18 cellular contexts compared by ENCODE assay signal in the genomic region with DNA sequence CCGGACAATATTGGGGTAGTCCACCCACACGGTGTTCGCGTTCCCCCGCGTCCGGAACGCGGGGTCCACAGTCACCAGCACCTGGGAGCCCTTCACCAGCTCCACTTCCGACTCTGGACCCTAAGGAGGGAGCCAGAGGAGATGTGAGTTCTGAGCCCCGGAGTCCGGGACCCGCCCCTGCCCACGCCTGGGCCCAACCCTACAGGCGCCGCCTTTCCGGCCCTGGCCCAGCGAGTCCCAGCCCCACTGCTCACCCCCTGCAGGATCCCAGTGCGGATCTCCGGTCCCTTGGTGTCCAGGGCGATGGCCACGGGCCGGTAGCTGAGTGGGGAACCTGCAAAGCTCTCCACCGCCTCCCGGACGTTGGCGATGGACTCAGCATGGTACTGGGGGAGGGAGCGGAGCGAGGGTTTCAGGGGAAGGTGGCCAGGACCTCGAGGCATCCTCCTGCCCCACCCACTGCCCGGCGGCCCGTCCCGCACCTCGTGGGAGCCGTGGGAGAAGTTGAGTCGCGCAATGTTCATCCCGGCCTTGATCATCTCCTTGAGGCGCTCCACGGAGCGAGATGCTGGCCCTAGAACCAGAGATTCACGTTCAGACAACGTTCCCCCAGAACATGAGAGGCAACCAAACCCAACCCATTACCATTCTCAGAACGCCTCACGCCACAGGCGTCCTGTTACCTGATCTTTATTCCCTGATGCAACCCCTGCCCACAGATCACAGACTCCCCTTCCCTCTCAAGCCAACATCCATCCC. TPM values are rescaled to one million over a fixed set of nuclear protein-coding genes. Genes with fewer than 3 reads are reported as not detected.
DNase-seq lines count a peak whose midpoint lies in the region; ATAC-seq and TF ChIP-seq lines count a peak whose summit lies in the region.
"Had no signal": no experiment of that assay in that cellular context is flagged by ENCODE, and none has a peak within 500 bp of the region (broad histone marks: within the 10 kb centered on the region; RNA-seq: fewer than 3 reads in every experiment).

No MANE protein-coding gene starts in this region.

- intact Hi-C loops in IMR-90 (cut with micrococcal nuclease) (no loop called here), left ventricle myocardium superior (cut with micrococcal nuclease) (no loop called here)

- H2BK20ac ChIP-seq in IMR-90 (ENCODE audit: low read depth, low read length), result no peak overlapping the region

- H3K9me1 ChIP-seq in IMR-90 (ENCODE audit: insufficient read depth, low read length), result no peaks in the 10 kb centered on the region

- no peak overlapping the region for H3K4ac ChIP-seq in IMR-90 (ENCODE audit: low read depth, low read length)

- no peak overlapping the region for H3K14ac ChIP-seq in IMR-90 (replicated peaks; ENCODE audit: low read depth, low read length)

- no peak overlapping the region for H4K91ac ChIP-seq in IMR-90 (ENCODE audit: insufficient read depth, low read depth, low read length)

- H4K20me1 ChIP-seq in IMR-90 (ENCODE audit: insufficient read depth, low read length), result no peaks in the 10 kb centered on the region

- TF ChIP-seq RAD21 in IMR-90 (IDR thresholded peaks at IDR 0.05; ENCODE audit: low read length), result no peak

- H2AFZ ChIP-seq in IMR-90 (replicated peaks; ENCODE audit: low read length, poor library complexity) (peak overlapping the region; percentile 70), parathyroid adenoma (peak overlapping the region; percentile 58)

- TF ChIP-seq CTCF in IMR-90 (conservative IDR thresholded peaks at IDR 0.05; ENCODE audit: low read depth, low read length) (no peak), parathyroid adenoma (IDR thresholded peaks at IDR 0.05) (no peak), GM13977 (IDR thresholded peaks at IDR 0.05; ENCODE audit: extremely low read depth, insufficient read depth, missing control alignments) (no peak)

- H3K27me3 ChIP-seq in IMR-90 (ENCODE audit: control insufficient read depth, insufficient read depth, low read length) (peaks cover 54% of the 10 kb centered on the region), parathyroid adenoma (ENCODE audit: control insufficient read depth, insufficient read depth, low read length) (no peaks in the 10 kb centered on the region)

- H3K79me2 ChIP-seq in parathyroid adenoma, result no peaks in the 10 kb centered on the region

- CTCF ChIA-PET in IMR-90 (lab: Yijun Ruan, JAX), result interaction anchor here (0.6 kb wide), 1 partner anchor 20 kb away, joined by 8 read pairs; no protein-coding TSS in a partner anchor

- in situ Hi-C loops in IMR-90 (cut with MboI; ENCODE audit: low sequenced_read_pairs) (no loop called here), GM13977 (cut with MboI; ENCODE audit: low pct_unique_long_range_greater_than_20kb, low sequenced_read_pairs, unreplicated experiment) (no loop called here)

- H4K8ac ChIP-seq in IMR-90 (ENCODE audit: low read depth in 2 of 2, low read length in 2 of 2), result no peak overlapping the region

- no peak overlapping the region for H3K56ac ChIP-seq in IMR-90 (ENCODE audit: extremely low read depth, insufficient read depth, low read length)

- no peak overlapping the region for H3K23ac ChIP-seq in IMR-90 (ENCODE audit: low read depth, low read length)

- no peaks in the 10 kb centered on the region for H3K36me3 ChIP-seq in IMR-90 (ENCODE audit: control insufficient read depth, insufficient read depth, low read length)
- no peaks in the 10 kb centered on the region for H3K36me3 ChIP-seq in parathyroid adenoma (ENCODE audit: control insufficient read depth, insufficient read depth, low read length)
- H3K36me3 ChIP-seq: gastroesophageal sphincter had no signal

- H2BK5ac ChIP-seq in IMR-90 (ENCODE audit: low read depth, low read length, poor library complexity, severe bottlenecking), result no peak overlapping the region

- H4K5ac ChIP-seq in IMR-90 (ENCODE audit: low read depth, low read length), result no peak overlapping the region

- no TSS peak for BruUV-seq in IMR-90 (replicated peaks; lab: Mats Ljungman, UMichigan)

- peaks cover 2% of the 10 kb centered on the region; the same call in 1 of the 2 replicates for H3K9me3 ChIP-seq in IMR-90 (ENCODE audit: control insufficient read depth, insufficient read depth, low read length)
- H3K9me3 ChIP-seq in parathyroid adenoma (ENCODE audit: control insufficient read depth, low read length), result no peaks in the 10 kb centered on the region
- H3K9me3 ChIP-seq: gastroesophageal sphincter had no signal

- ATAC-seq in IMR-90 (ENCODE audit: low read depth) (no peak), left ventricle myocardium superior (peak; percentile 38), HG03342 (IDR thresholded peaks at IDR 0.05; ENCODE audit: unreplicated experiment) (no peak)
- ATAC-seq: gastroesophageal sphincter had no signal

- peak; percentile 37 for DNase-seq in AG20443 (ENCODE audit: low spot score)
- no peak for DNase-seq in IMR-90
- no peak for DNase-seq in left ventricle myocardium superior
- no peak for DNase-seq in NCI-H1048 (lab: John Stamatoyannopoulos, UW)
- DNase-seq in GM13977 (ENCODE audit: low spot score), result no peak
- DNase-seq in activated CD8-positive, alpha-beta memory T cell treated with anti-CD3 and anti-CD28 coated beads for 24 hours, result no peak
- DNase-seq: activated CD4-positive, alpha-beta T cell treated with anti-CD3 and anti-CD28 coated beads for 48 hours; aorta; DMS 273 treated with DMSO at 0.1 percent for 48 hours; NCI-H1694 treated with DMSO at 0.1 percent for 48 hours; NCI-H526 treated with DMSO at 0.1 percent for 48 hours; trophoblast cell had no signal

- H3K4me2 ChIP-seq in IMR-90 (ENCODE audit: low read depth, low read length), result no peak overlapping the region; the same call in 1 of the 2 replicates
- H3K4me2 ChIP-seq in parathyroid adenoma (ENCODE audit: low read length), result no peak overlapping the region
- H3K4me2 ChIP-seq: KMS-11 had no signal

- WGBS in IMR-90 (ENCODE audit: extremely low coverage in 2 of 2, insufficient read length in 1 of 2), 2 experiments, result 8% methylated on average over 13 of the region's 47 CpGs; no CpG with 5 or more reads in 1 of the 2 experiments

- dilution Hi-C loops in IMR-90 (cut with HindIII; ENCODE audit: low sequenced_read_pairs, unreplicated experiment), result no loop called here

- POLR2A ChIA-PET in IMR-90 (lab: Charles Lee; ENCODE audit: unreplicated experiment), result no interaction called here

- no peak overlapping the region for H3K18ac ChIP-seq in IMR-90 (ENCODE audit: low read depth, low read length)

- H3K9ac ChIP-seq in IMR-90 (ENCODE audit: low read depth, low read length), result no peak overlapping the region
- no peak overlapping the region for H3K9ac ChIP-seq in parathyroid adenoma
- H3K9ac ChIP-seq: KMS-11 had no signal

- H2BK120ac ChIP-seq in IMR-90 (ENCODE audit: low read depth, low read length), result no peak overlapping the region

- no peak for TF ChIP-seq POLR2A in IMR-90 (IDR thresholded peaks at IDR 0.05; ENCODE audit: low read depth, low read length)

- H2AK9ac ChIP-seq in IMR-90 (replicated peaks; ENCODE audit: low read depth, low read length, poor library complexity), result no peak overlapping the region

- H3K79me1 ChIP-seq in IMR-90 (ENCODE audit: low read depth in 1 of 2, low read length in 2 of 2), result no peaks in the 10 kb centered on the region

- H3K27ac ChIP-seq in IMR-90 (ENCODE audit: insufficient read depth, low read length) (no peak overlapping the region), parathyroid adenoma (no peak overlapping the region)
- H3K27ac ChIP-seq: gastroesophageal sphincter, KMS-11 had no signal

- no peak overlapping the region for H2AK5ac ChIP-seq in IMR-90 (ENCODE audit: low read depth, low read length)

- H3K4me1 ChIP-seq in IMR-90 (ENCODE audit: control insufficient read depth, insufficient read depth, low read length) (no peaks in the 10 kb centered on the region), parathyroid adenoma (no peaks in the 10 kb centered on the region)

- H2BK15ac ChIP-seq in IMR-90 (ENCODE audit: low read depth, low read length), result no peak overlapping the region

- no peak overlapping the region for H3K4me3 ChIP-seq in IMR-90 (ENCODE audit: insufficient read depth, low read depth, low read length)
- no peak overlapping the region for H3K4me3 ChIP-seq in parathyroid adenoma (ENCODE audit: low read depth, low read length)

TF ChIP-seq in IMR-90, 13 proteins besides CTCF, POLR2A, EP300 and RAD21 (continues in another document):
- no peak for TF ChIP-seq MAFK (IDR thresholded peaks at IDR 0.05; ENCODE audit: low read depth, low read length)
- TF ChIP-seq, protein P1, sequence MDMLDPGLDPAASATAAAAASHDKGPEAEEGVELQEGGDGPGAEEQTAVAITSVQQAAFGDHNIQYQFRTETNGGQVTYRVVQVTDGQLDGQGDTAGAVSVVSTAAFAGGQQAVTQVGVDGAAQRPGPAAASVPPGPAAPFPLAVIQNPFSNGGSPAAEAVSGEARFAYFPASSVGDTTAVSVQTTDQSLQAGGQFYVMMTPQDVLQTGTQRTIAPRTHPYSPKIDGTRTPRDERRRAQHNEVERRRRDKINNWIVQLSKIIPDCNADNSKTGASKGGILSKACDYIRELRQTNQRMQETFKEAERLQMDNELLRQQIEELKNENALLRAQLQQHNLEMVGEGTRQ (IDR thresholded peaks at IDR 0.05; ENCODE audit: low read depth, low read length), result no peak

RNA-seq across cellular contexts. Expression of gene PKLR, which starts 5.9 kb away (rescaled TPM):
- total RNA-seq in IMR-90 (2012; rRNA removed), result not detected in 2 replicates
- polyA plus RNA-seq in IMR-90 (2012; rRNA removed), result 0.03 TPM in 1 of 2 replicates, not detected in the other
- not detected in 2 replicates for polyA plus RNA-seq in IMR-90 (2012; cell fraction: cytosol; rRNA removed)
- 0.03 and 0.05 TPM in 2 replicates for polyA plus RNA-seq in IMR-90 (2012; cell fraction: nucleus; rRNA removed; ENCODE audit: low replicate concordance)
- not detected for total RNA-seq in left ventricle myocardium superior
- total RNA-seq: aorta; gastroesophageal sphincter; RPMI7951; T-helper 2 cell treated with Interferon-gamma antibody and Interleukin-4, amounts not matched to agents 100 ng/mL and 5 ng/mL, for 36 hours had no signal

RNA-seq across cellular contexts. Expression of gene FDPS, which starts 13.3 kb away (rescaled TPM):
- total RNA-seq in IMR-90 (2012; rRNA removed) (176 and 191 TPM in 2 replicates), left ventricle myocardium superior (78.4 TPM)
- 183 and 186 TPM in 2 replicates for polyA plus RNA-seq in IMR-90 (2012; rRNA removed)
- 89.2 and 302 TPM in 2 replicates for polyA plus RNA-seq in IMR-90 (2012; cell fraction: cytosol; rRNA removed)
- 127 and 231 TPM in 2 replicates for polyA plus RNA-seq in IMR-90 (2012; cell fraction: nucleus; rRNA removed; ENCODE audit: low replicate concordance)

RNA-seq across cellular contexts. Expression of gene HCN3, which starts 18.1 kb away (rescaled TPM):
- total RNA-seq in IMR-90 (2012; rRNA removed) (0.36 and 0.83 TPM in 2 replicates), left ventricle myocardium superior (1.5 TPM)
- polyA plus RNA-seq in IMR-90 (2012; rRNA removed), result 2.7 and 2.9 TPM in 2 replicates
- polyA plus RNA-seq in IMR-90 (2012; cell fraction: cytosol; rRNA removed), result 0.88 and 1.4 TPM in 2 replicates
- polyA plus RNA-seq in IMR-90 (2012; cell fraction: nucleus; rRNA removed; ENCODE audit: low replicate concordance), result 20.7 and 30.0 TPM in 2 replicates

RNA-seq across cellular contexts. Expression of gene CLK2, which starts 22.1 kb away (rescaled TPM):
- total RNA-seq in IMR-90 (2012; rRNA removed), result 19.2 and 19.7 TPM in 2 replicates
- 53.0 and 61.2 TPM in 2 replicates for polyA plus RNA-seq in IMR-90 (2012; rRNA removed)
- polyA plus RNA-seq in IMR-90 (2012; cell fraction: cytosol; rRNA removed), result 18.2 and 18.6 TPM in 2 replicates
- polyA plus RNA-seq in IMR-90 (2012; cell fraction: nucleus; rRNA removed; ENCODE audit: low replicate concordance), result 460 and 576 TPM in 2 replicates
- total RNA-seq in left ventricle myocardium superior, result 18.9 TPM

RNA-seq across cellular contexts. Expression of gene RUSC1, which starts 25.3 kb away (rescaled TPM):
- 4.1 and 4.2 TPM in 2 replicates for total RNA-seq in IMR-90 (2012; rRNA removed)
- polyA plus RNA-seq in IMR-90 (2012; rRNA removed), result 31.4 and 32.7 TPM in 2 replicates
- 20.7 and 29.2 TPM in 2 replicates for polyA plus RNA-seq in IMR-90 (2012; cell fraction: cytosol; rRNA removed)
- polyA plus RNA-seq in IMR-90 (2012; cell fraction: nucleus; rRNA removed; ENCODE audit: low replicate concordance), result 92.9 and 175 TPM in 2 replicates
- total RNA-seq in left ventricle myocardium superior, result 22.0 TPM
